In the genomic region with DNA sequence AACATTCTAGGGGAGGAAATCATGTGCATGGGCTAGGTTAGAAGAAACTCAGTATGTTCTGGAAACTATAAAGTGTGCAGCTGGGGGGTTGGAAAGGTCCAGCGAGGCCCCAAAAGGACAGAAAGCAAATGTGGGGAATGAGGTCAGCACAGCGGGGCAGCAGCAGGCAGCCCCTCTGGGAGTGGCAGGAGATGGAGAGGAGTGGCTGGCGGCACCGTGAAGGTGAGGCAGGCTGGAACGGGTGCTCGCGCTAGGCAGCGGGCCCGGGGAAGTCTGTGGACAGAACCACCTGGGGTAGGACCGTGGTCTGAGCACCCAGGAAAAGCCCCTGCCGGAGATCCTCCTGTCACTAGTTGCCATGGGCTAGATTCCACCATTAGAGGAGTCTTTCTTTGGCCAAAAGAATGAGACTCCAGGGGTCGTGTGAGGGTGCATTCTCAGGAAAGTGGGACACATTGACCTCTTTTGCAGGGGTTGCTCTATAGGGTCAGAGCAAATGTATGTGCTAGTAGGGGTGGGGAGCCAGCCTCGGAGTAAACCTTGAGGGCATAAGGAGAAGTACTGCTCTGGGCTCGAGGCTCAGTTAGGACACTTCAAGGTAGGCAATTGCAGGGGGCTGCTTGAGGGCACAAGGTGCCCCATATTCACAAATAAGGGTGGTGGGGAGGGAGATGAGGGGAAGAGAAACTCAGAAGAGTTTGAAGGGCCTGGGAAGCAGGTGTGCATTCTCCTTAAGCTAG, we compare ENCODE assay signal across 16 cellular contexts.
A peak's percentile ranks its signal among the peaks of the same experiment; 100 is the strongest.
DNase-seq lines count a peak whose midpoint lies in the region; ATAC-seq and TF ChIP-seq lines count a peak whose summit lies in the region.
"Had no signal": no experiment of that assay in that cellular context is flagged by ENCODE, and none has a peak within 500 bp of the region (broad histone marks: within the 10 kb centered on the region; RNA-seq: fewer than 3 reads in every experiment).

No MANE protein-coding gene starts in this region.

- TF ChIP-seq POLR2A in body of pancreas (IDR thresholded peaks at IDR 0.05), result no peak

- ATAC-seq in right cardiac atrium (peak; percentile 8 to 46), body of pancreas (peak; percentile 4), GM18868 (IDR thresholded peaks at IDR 0.05; ENCODE audit: unreplicated experiment) (no peak), GM21360 (IDR thresholded peaks at IDR 0.05; ENCODE audit: unreplicated experiment) (no peak)
- no peak for ATAC-seq in naive thymus-derived CD4-positive, alpha-beta T cell

- intact Hi-C loops in right cardiac atrium (cut with DNase I), result loop anchor here in 3 of 4 donors (2.0 to 10.0 kb wide), 2 partner anchors 267 to 271 kb away; no protein-coding TSS in a partner anchor
- intact Hi-C loops in left ventricle myocardium inferior (cut with micrococcal nuclease), result loop anchor here (10.0 kb wide), 1 partner anchor 271 kb away; no protein-coding TSS in a partner anchor
- intact Hi-C loops in body of pancreas (cut with DNase I), result loop anchor here (10.0 kb wide), 1 partner anchor 271 kb away; no protein-coding TSS in a partner anchor
- intact Hi-C loops in naive thymus-derived CD4-positive, alpha-beta T cell (cut with micrococcal nuclease), result loop anchor here (10.0 kb wide), 2 partner anchors 541 to 609 kb away; no protein-coding TSS in a partner anchor

- in situ Hi-C loops in ACHN (cut with HindIII; ENCODE audit: low pct_ligation_motif_present, low pct_unique_long_range_greater_than_20kb, low sequenced_read_pairs), result no loop called here

- H3K4me1 ChIP-seq in right cardiac atrium (ENCODE audit: control insufficient read depth, insufficient read depth, low read length) (no peaks in the 10 kb centered on the region), left ventricle myocardium inferior (peaks cover 9% of the 10 kb centered on the region), body of pancreas (peaks cover 3% of the 10 kb centered on the region)
- no peaks in the 10 kb centered on the region for H3K4me1 ChIP-seq in naive thymus-derived CD4-positive, alpha-beta T cell (ENCODE audit: control insufficient read depth in 2 of 2, insufficient read depth in 2 of 2, low read length in 2 of 2)

- peak overlapping the region in 8 of 9 donors; percentile 28 to 77 (median 66) for H3K27ac Mint-ChIP-seq in naive thymus-derived CD4-positive, alpha-beta T cell
- H3K27ac Mint-ChIP-seq: activated naive CD8-positive, alpha-beta T cell treated with anti-CD3 and anti-CD28 coated beads, Interleukin-2, amount 10 ng/mL, durations not matched to agents 7 days and 5 days; HFFc6 had no signal

- H3K36me3 ChIP-seq in left ventricle myocardium inferior (peaks cover 19% of the 10 kb centered on the region), body of pancreas (replicated peaks in 1 of 2; ENCODE audit: insufficient read depth in 1 of 2, low read depth in 2 of 2) (peaks cover 4 to 5% of the 10 kb centered on the region in 2 donors)
- H3K36me3 ChIP-seq in naive thymus-derived CD4-positive, alpha-beta T cell (ENCODE audit: control insufficient read depth in 2 of 3, insufficient read depth in 3 of 3, low read length in 3 of 3), result no peaks in the 10 kb centered on the region
- H3K36me3 ChIP-seq: WERI-Rb-1 had no signal

- H3K27me3 Mint-ChIP-seq in naive thymus-derived CD4-positive, alpha-beta T cell, result no peaks in the 10 kb centered on the region
- H3K27me3 Mint-ChIP-seq: activated naive CD8-positive, alpha-beta T cell treated with anti-CD3 and anti-CD28 coated beads, Interleukin-2, amount 10 ng/mL, durations not matched to agents 7 days and 5 days had no signal

- H3K4me3 Mint-ChIP-seq in naive thymus-derived CD4-positive, alpha-beta T cell, result peak overlapping the region in 2 of 10 donors; percentile 47 to 48
- H3K4me3 Mint-ChIP-seq: activated naive CD8-positive, alpha-beta T cell treated with anti-CD3 and anti-CD28 coated beads, Interleukin-2, amount 10 ng/mL, durations not matched to agents 7 days and 5 days; HFFc6 had no signal

- peaks cover 0 to 4% (median 0%) of the 10 kb centered on the region in 11 donors for H3K9me3 Mint-ChIP-seq in naive thymus-derived CD4-positive, alpha-beta T cell
- H3K9me3 Mint-ChIP-seq: activated naive CD8-positive, alpha-beta T cell treated with anti-CD3 and anti-CD28 coated beads, Interleukin-2, amount 10 ng/mL, durations not matched to agents 7 days and 5 days; HFFc6 had no signal

- H3K4me3 ChIP-seq in right cardiac atrium (ENCODE audit: low read length) (no peak overlapping the region), left ventricle myocardium inferior (no peak overlapping the region), body of pancreas (no peak overlapping the region)
- no peak overlapping the region for H3K4me3 ChIP-seq in naive thymus-derived CD4-positive, alpha-beta T cell (ENCODE audit: low read length)
- H3K4me3 ChIP-seq: SK-N-MC had no signal

- peaks cover 0 to 25% (median 17%) of the 10 kb centered on the region in 7 donors for H3K4me1 Mint-ChIP-seq in naive thymus-derived CD4-positive, alpha-beta T cell

- 89% methylated on average over 14 of the region's 14 CpGs for WGBS in right cardiac atrium
- 88 to 92% methylated on average over 14 of the region's 14 CpGs for WGBS in body of pancreas, 2 donors

- DNase-seq in right cardiac atrium (no peak), left ventricle myocardium inferior (no peak), body of pancreas (no peak), ACHN (no peak)
- no peak for DNase-seq in naive thymus-derived CD4-positive, alpha-beta T cell
- DNase-seq: activated CD4-positive, alpha-beta T cell treated with anti-CD3 and anti-CD28 coated beads, Interleukin-2, amount 50 U/mL, for 4 hours; activated naive CD8-positive, alpha-beta T cell treated with anti-CD3 and anti-CD28 coated beads, Interleukin-2, amount 10 ng/mL, durations not matched to agents 7 days and 5 days; DND-41; HFFc6; NCI-H2107; NCI-H524; stimulated activated CD4-positive, alpha-beta T cell treated with anti-CD3 and anti-CD28 coated beads, Interleukin-12 subunit alpha, Interleukin-12 subunit beta, amount 100 ng/mL, for 4 hours; WERI-Rb-1 had no signal

- no peak overlapping the region for H3K27ac ChIP-seq in right cardiac atrium (ENCODE audit: low read length)
- H3K27ac ChIP-seq in left ventricle myocardium inferior (replicated peaks), result no peak overlapping the region
- H3K27ac ChIP-seq in body of pancreas, result no peak overlapping the region
- H3K27ac ChIP-seq in naive thymus-derived CD4-positive, alpha-beta T cell (ENCODE audit: low read depth, low read length), result no peak overlapping the region
- H3K27ac ChIP-seq: SK-N-MC, WERI-Rb-1 had no signal

- no peaks in the 10 kb centered on the region for H3K9me3 ChIP-seq in right cardiac atrium (ENCODE audit: control insufficient read depth, low read length)
- no peaks in the 10 kb centered on the region for H3K9me3 ChIP-seq in left ventricle myocardium inferior (replicated peaks)
- H3K9me3 ChIP-seq in body of pancreas, result no peaks in the 10 kb centered on the region
- H3K9me3 ChIP-seq in naive thymus-derived CD4-positive, alpha-beta T cell (ENCODE audit: control insufficient read depth in 2 of 3, low read length in 3 of 3), result no peaks in the 10 kb centered on the region

- no peaks in the 10 kb centered on the region for H3K27me3 ChIP-seq in right cardiac atrium (ENCODE audit: control insufficient read depth, insufficient read depth)
- no peaks in the 10 kb centered on the region for H3K27me3 ChIP-seq in left ventricle myocardium inferior (ENCODE audit: low read depth)
- H3K27me3 ChIP-seq in body of pancreas, result no peaks in the 10 kb centered on the region
- no peaks in the 10 kb centered on the region for H3K27me3 ChIP-seq in naive thymus-derived CD4-positive, alpha-beta T cell (ENCODE audit: control insufficient read depth in 2 of 2, insufficient read depth in 2 of 2, low read length in 2 of 2)

- CTCF ChIA-PET in naive thymus-derived CD4-positive, alpha-beta T cell (lab: Charles Lee), result interaction anchor here (1.1 to 1.4 kb wide), 3 partner anchors 37 to 336 kb away, joined by 3 to 4 read pairs (median 3); no protein-coding TSS in a partner anchor

- TF ChIP-seq CTCF in left ventricle myocardium inferior (IDR thresholded peaks at IDR 0.05; ENCODE audit: borderline replicate concordance) (no peak), body of pancreas (IDR thresholded peaks at IDR 0.05) (no peak)

- POLR2A ChIA-PET in naive thymus-derived CD4-positive, alpha-beta T cell (lab: Charles Lee), result no interaction called here

- H3K36me3 Mint-ChIP-seq in naive thymus-derived CD4-positive, alpha-beta T cell, result peaks cover 0 to 10% (median 6%) of the 10 kb centered on the region in 5 donors
- H3K36me3 Mint-ChIP-seq: activated naive CD8-positive, alpha-beta T cell treated with anti-CD3 and anti-CD28 coated beads, Interleukin-2, amount 10 ng/mL, durations not matched to agents 7 days and 5 days had no signal

Comparison
In these comparisons a context has a peak if more than half of its experiments do, and no peak if none do; other contexts are left out.
1. ATAC-seq: peak in right cardiac atrium (2 of 2) and body of pancreas (single experiment); none in naive thymus-derived CD4-positive, alpha-beta T cell (single experiment), GM18868 (single experiment) and GM21360 (single experiment).